In genomic region chr16:4350787-4351659, GRCh38 we compare ENCODE assay signal across 8 cellular contexts. TPM values are rescaled to one million over a fixed set of nuclear protein-coding genes. Genes with fewer than 3 reads are reported as not detected.
DNase-seq lines count a peak whose midpoint lies in the region; ATAC-seq and TF ChIP-seq lines count a peak whose summit lies in the region.

Gene PAM16, minus strand, starts transcription at chr16:4351321. Its CDS starts 87 bp downstream, at chr16:4351234.

- peak within 1 kb of the TSS; percentile 34 to 89 (median 58) for H3K4me3 ChIP-seq in adrenal gland
- peak within 1 kb of the TSS; percentile 86 for H3K4me3 ChIP-seq in left ventricle myocardium inferior
- peak within 1 kb of the TSS; percentile 51 to 78 for H3K4me3 ChIP-seq in prostate gland

- DNase-seq in NCI-H146 treated with DMSO at 0.1 percent for 48 hours (lab: John Stamatoyannopoulos, UW; ENCODE audit: unreplicated experiment), result peak; percentile 94
- DNase-seq in T-helper 1 cell, result peak; percentile 95 to 97 (median 96)
- peak; percentile 96 to 98 (median 97) for DNase-seq in adrenal gland
- peak; percentile 98 for DNase-seq in left ventricle myocardium inferior
- DNase-seq in prostate gland (ENCODE audit: low spot score), result peak; percentile 92
- DNase-seq in ureter (ENCODE audit: low spot score), result peak; percentile 97

- H3K4me1 ChIP-seq in adrenal gland (replicated peaks in 1 of 2), result peaks cover 12 to 47% of the 10 kb centered on the region in 2 donors
- H3K4me1 ChIP-seq in left ventricle myocardium inferior, result peaks cover 43% of the 10 kb centered on the region
- H3K4me1 ChIP-seq in prostate gland (replicated peaks), result no peaks in the 10 kb centered on the region

- H3K27ac ChIP-seq in adrenal gland, result peak within 1 kb of the TSS; percentile 65 to 93 (median 81)
- H3K27ac ChIP-seq in left ventricle myocardium inferior (replicated peaks), result peak within 1 kb of the TSS; percentile 93
- H3K27ac ChIP-seq in prostate gland, result peak within 1 kb of the TSS; percentile 55 to 72

- peak; percentile 76 for ATAC-seq in HG02884 (IDR thresholded peaks at IDR 0.05; ENCODE audit: unreplicated experiment)

- H3K9me3 ChIP-seq in adrenal gland (replicated peaks in 1 of 3) (no peaks in the 10 kb centered on the region), left ventricle myocardium inferior (replicated peaks) (no peaks in the 10 kb centered on the region), prostate gland (no peaks in the 10 kb centered on the region)

- peak; percentile 89 for TF ChIP-seq POLR2A in GM15510 (IDR thresholded peaks at IDR 0.05; ENCODE audit: borderline replicate concordance, extremely low read depth, insufficient read length)
- peak; percentile 18 to 58 for TF ChIP-seq POLR2A in adrenal gland (IDR thresholded peaks at IDR 0.05)
- no peak for TF ChIP-seq POLR2A in prostate gland (IDR thresholded peaks at IDR 0.05)

- intact Hi-C loops in adrenal gland (cut with DNase I) (no loop called here), left ventricle myocardium inferior (cut with micrococcal nuclease) (no loop called here), prostate gland (cut with DNase I) (no loop called here)

- no peaks in the 10 kb centered on the region for H3K36me3 ChIP-seq in adrenal gland (replicated peaks in 1 of 2)
- peaks cover 5% of the 10 kb centered on the region for H3K36me3 ChIP-seq in left ventricle myocardium inferior
- no peaks in the 10 kb centered on the region for H3K36me3 ChIP-seq in prostate gland

- H3K27me3 ChIP-seq in adrenal gland, result no peaks in the 10 kb centered on the region
- H3K27me3 ChIP-seq in left ventricle myocardium inferior (ENCODE audit: low read depth), result no peaks in the 10 kb centered on the region
- H3K27me3 ChIP-seq in prostate gland (replicated peaks; ENCODE audit: insufficient read depth), result no peaks in the 10 kb centered on the region

- peak in 1 of 6 experiments; percentile 7 for TF ChIP-seq CTCF in adrenal gland (IDR thresholded peaks at IDR 0.05)
- peak; percentile 21 for TF ChIP-seq CTCF in left ventricle myocardium inferior (IDR thresholded peaks at IDR 0.05; ENCODE audit: borderline replicate concordance)
- TF ChIP-seq CTCF in prostate gland (IDR thresholded peaks at IDR 0.05), result no peak

- 0 to 1% (median 1%) methylated on average over 37 to 81 of the region's 81 CpGs for WGBS in adrenal gland, 4 donors
- under 1% methylated on average over 70 of the region's 81 CpGs for WGBS in prostate gland

RNA-seq across cellular contexts. Expression of gene PAM16, which starts in this region (rescaled TPM):
- total RNA-seq in adrenal gland (10 to 100 TPM; 35.5 to 68.8 (median 54.0) TPM), left ventricle myocardium inferior (67.3 TPM), prostate gland (100 to 1,000 TPM in 1 of 2 donors, 10 to 100 TPM in 1; 28.6 to 100 TPM), ureter (58.6 TPM)
- 100 to 1,000 TPM in 2 of 3 donors, 10 to 100 TPM in 1; 25.0 to 310 (median 285) TPM for polyA plus RNA-seq in adrenal gland

Comparison
In these comparisons a context has a peak if more than half of its experiments do, and no peak if none do; other contexts are left out.
1. Peak in every context shown above with its lines: DNase-seq, ATAC-seq, H3K4me3 ChIP-seq and H3K27ac ChIP-seq.